Comparison of ENCODE assay signal across 26 cellular contexts in genomic region chr10:130282492-130283233, GRCh38.
"Had no signal": no experiment of that assay in that cellular context is flagged by ENCODE, and none has a peak within 500 bp of the region (broad histone marks: within the 10 kb centered on the region; RNA-seq: fewer than 3 reads in every experiment).

No MANE protein-coding gene starts in this region.

- H3K36me3 ChIP-seq: esophagus squamous epithelium, neural progenitor cell, right lobe of liver, thyroid gland had no signal

- H3K4me2 ChIP-seq: neural progenitor cell, smooth muscle cell had no signal

- FAIRE-seq: endometrium had no signal

- H3K27ac ChIP-seq: coronary artery, esophagus squamous epithelium, left ventricle myocardium inferior, neural progenitor cell, parathyroid adenoma, right lobe of liver, thyroid gland had no signal

- H3K9ac ChIP-seq: neural progenitor cell, parathyroid adenoma had no signal

- H3K27me3 ChIP-seq: esophagus squamous epithelium, neural progenitor cell, right lobe of liver, thyroid gland had no signal

- H3K79me2 ChIP-seq: parathyroid adenoma had no signal

- ATAC-seq: effector memory CD8-positive, alpha-beta T cell; left colon; naive thymus-derived CD4-positive, alpha-beta T cell; right lobe of liver; stimulated activated naive CD8-positive, alpha-beta T cell treated with anti-CD3 and anti-CD28 coated beads, Interleukin-15, amount 100 ng/mL, for 72 hours had no signal

- H2AFZ ChIP-seq: neural progenitor cell, parathyroid adenoma had no signal

- H3K4me1 ChIP-seq: esophagus squamous epithelium, left ventricle myocardium inferior, neural progenitor cell, parathyroid adenoma, right lobe of liver, thyroid gland had no signal

- DNase-seq: effector memory CD8-positive, alpha-beta T cell; esophagus squamous epithelium; foreskin melanocyte; hypothalamus; immature natural killer cell; islet precursor cell; kidney glomerular epithelial cell; left colon; left ventricle myocardium inferior; midbrain; naive thymus-derived CD4-positive, alpha-beta T cell; right lobe of liver; stimulated activated CD4-positive, alpha-beta T cell treated with anti-CD3 and anti-CD28 coated beads, Interleukin-12 subunit alpha, Interleukin-12 subunit beta, amount 100 ng/mL, for 4 hours; stimulated activated CD4-positive, alpha-beta T cell treated with anti-CD3 and anti-CD28 coated beads, Interleukin-1b, Interleukin-23, amount 100 ng/mL, for 48 hours; stimulated activated CD4-positive, alpha-beta T cell treated with anti-CD3 and anti-CD28 coated beads, Interleukin-4, amount 100 ng/mL, for 1 hour; stimulated activated CD8-positive, alpha-beta memory T cell treated with anti-CD3 and anti-CD28 coated beads, Interleukin-4, amount 100 ng/mL, for 48 hours; stimulated activated naive CD4-positive, alpha-beta T cell; stimulated activated naive CD8-positive, alpha-beta T cell treated with anti-CD3 and anti-CD28 coated beads, Interleukin-15, amount 100 ng/mL, for 72 hours; thyroid gland; trophoblast cell had no signal

- H3K4me3 ChIP-seq: coronary artery, esophagus squamous epithelium, left ventricle myocardium inferior, lung, neural progenitor cell, right lobe of liver, smooth muscle cell, thyroid gland had no signal
